In genomic region chr13:109154546-109154945, GRCh38 we compare ENCODE assay signal across 21 cellular contexts.
A peak's percentile ranks its signal among the peaks of the same experiment; 100 is the strongest.
DNase-seq lines count a peak whose midpoint lies in the region; ATAC-seq, FAIRE-seq and TF ChIP-seq lines count a peak whose summit lies in the region.
"Had no signal": no experiment of that assay in that cellular context is flagged by ENCODE, and none has a peak within 500 bp of the region (broad histone marks: within the 10 kb centered on the region; RNA-seq: fewer than 3 reads in every experiment).

No MANE protein-coding gene starts in this region.

- peak overlapping the region; percentile 89 for H2BK120ac ChIP-seq in IMR-90 (ENCODE audit: low read depth, low read length)

- no peaks in the 10 kb centered on the region for H3K27me3 ChIP-seq in IMR-90 (ENCODE audit: control insufficient read depth, insufficient read depth, low read length)
- no peaks in the 10 kb centered on the region for H3K27me3 ChIP-seq in mammary epithelial cell (ENCODE audit: insufficient read depth, low read length)
- H3K27me3 ChIP-seq: uterus had no signal

- H3K4me1 ChIP-seq in A549 (peaks cover 71% of the 10 kb centered on the region), IMR-90 (ENCODE audit: control insufficient read depth, insufficient read depth, low read length) (peaks cover 25% of the 10 kb centered on the region), mammary epithelial cell (ENCODE audit: insufficient read depth, low read length) (peaks cover 65% of the 10 kb centered on the region)
- H3K4me1 ChIP-seq: uterus had no signal

- peak overlapping the region; percentile 64 for H2BK5ac ChIP-seq in IMR-90 (ENCODE audit: low read depth, low read length, poor library complexity, severe bottlenecking)

- H4K91ac ChIP-seq in IMR-90 (ENCODE audit: insufficient read depth, low read depth, low read length), result peak overlapping the region; percentile 85

- peak overlapping the region; percentile 90 for H2AK5ac ChIP-seq in IMR-90 (ENCODE audit: low read depth, low read length)

- H2BK15ac ChIP-seq in IMR-90 (ENCODE audit: low read depth, low read length), result peak overlapping the region; percentile 74

- TF ChIP-seq RAD21 in A549 (conservative IDR thresholded peaks at IDR 0.05 in 1 of 2, IDR thresholded peaks at IDR 0.05 in 1 of 2) (no peak), IMR-90 (IDR thresholded peaks at IDR 0.05; ENCODE audit: low read length) (no peak)

- CTCF ChIA-PET in A549 (lab: Yijun Ruan, JAX) (interaction anchor here (0.8 to 1.9 kb wide), 4 partner anchors 9 to 962 kb away, joined by 3 to 5 read pairs (median 3); no protein-coding TSS in a partner anchor), IMR-90 (lab: Yijun Ruan, JAX) (interaction anchor here (0.6 to 0.7 kb wide), 2 partner anchors 193 to 271 kb away, joined by 3 to 4 read pairs; no protein-coding TSS in a partner anchor), mammary epithelial cell (lab: Charles Lee; ENCODE audit: low non-redundant PET) (no interaction called here)

- no peak for FAIRE-seq in A549 (lab: Jason Lieb, UNC)
- FAIRE-seq: GM12878, TTC549 had no signal

- BruUV-seq in IMR-90 (replicated peaks; lab: Mats Ljungman, UMichigan), result no TSS peak
- no TSS peak for BruUV-seq in mammary epithelial cell (replicated peaks; lab: Mats Ljungman, UMichigan)

- H3K9me3 ChIP-seq in A549 (no peaks in the 10 kb centered on the region), IMR-90 (ENCODE audit: control insufficient read depth, insufficient read depth, low read length) (no peaks in the 10 kb centered on the region), mammary epithelial cell (replicated peaks; ENCODE audit: insufficient read depth, low read length) (no peaks in the 10 kb centered on the region)
- H3K9me3 ChIP-seq: stomach, uterus had no signal

- TF ChIP-seq CTCF in A549 (IDR thresholded peaks at IDR 0.05) (no peak), IMR-90 (conservative IDR thresholded peaks at IDR 0.05; ENCODE audit: low read depth, low read length) (no peak), mammary epithelial cell (conservative IDR thresholded peaks at IDR 0.05 in 1 of 2, IDR thresholded peaks at IDR 0.05 in 1 of 2; ENCODE audit: extremely low read depth in 1 of 2, insufficient read depth in 1 of 2, low read depth in 1 of 2, low read length in 2 of 2) (no peak)

- H3K36me3 ChIP-seq in IMR-90 (ENCODE audit: control insufficient read depth, insufficient read depth, low read length), result no peaks in the 10 kb centered on the region
- H3K36me3 ChIP-seq in mammary epithelial cell (ENCODE audit: insufficient read depth, low read length), result no peaks in the 10 kb centered on the region
- H3K36me3 ChIP-seq: stomach, uterus had no signal

- peaks cover 23% of the 10 kb centered on the region for H3K9me1 ChIP-seq in IMR-90 (ENCODE audit: insufficient read depth, low read length)

- peak overlapping the region; percentile 88 for H2BK20ac ChIP-seq in IMR-90 (ENCODE audit: low read depth, low read length)

- peak overlapping the region; percentile 25; the same call in 1 of the 2 replicates for H3K18ac ChIP-seq in IMR-90 (ENCODE audit: low read depth, low read length)

- intact Hi-C loops in IMR-90 (cut with micrococcal nuclease) (no loop called here), mammary epithelial cell (cut with micrococcal nuclease) (no loop called here)

- ATAC-seq in A549 (no peak; a peak in 1 of 6 replicates), IMR-90 (ENCODE audit: low read depth) (no peak)
- ATAC-seq: GM12878 had no signal

- peak overlapping the region; percentile 85 for H3K4ac ChIP-seq in IMR-90 (ENCODE audit: low read depth, low read length)

- H4K5ac ChIP-seq in IMR-90 (ENCODE audit: low read depth, low read length), result no peak overlapping the region; the same call in 1 of the 2 replicates

- peak overlapping the region; percentile 85 for H3K4me2 ChIP-seq in A549
- H3K4me2 ChIP-seq in IMR-90 (ENCODE audit: low read depth, low read length), result no peak overlapping the region
- no peak overlapping the region for H3K4me2 ChIP-seq in mammary epithelial cell (ENCODE audit: insufficient read depth, low read depth, low read length)

- H4K20me1 ChIP-seq in IMR-90 (ENCODE audit: insufficient read depth, low read length) (no peaks in the 10 kb centered on the region), mammary epithelial cell (ENCODE audit: insufficient read depth, low read length) (no peaks in the 10 kb centered on the region)

- WGBS in A549 (ENCODE audit: missing lambda C conversion rate), result 26% methylated on average over 8 of the region's 8 CpGs
- WGBS in IMR-90 (ENCODE audit: extremely low coverage in 2 of 2, insufficient read length in 1 of 2), 2 experiments, result no CpG with 5 or more reads among the region's 8 CpGs
- WGBS in mammary epithelial cell (ENCODE audit: low coverage, missing lambda C conversion rate), result 76% methylated on average over 8 of the region's 8 CpGs

- H3K9ac ChIP-seq in IMR-90 (ENCODE audit: low read depth, low read length), result no peak overlapping the region
- H3K9ac ChIP-seq in mammary epithelial cell (ENCODE audit: insufficient read depth, low read length), result no peak overlapping the region

- TF ChIP-seq POLR2A in A549 (IDR thresholded peaks at IDR 0.05; ENCODE audit: low read length), result no peak
- no peak for TF ChIP-seq POLR2A in IMR-90 (IDR thresholded peaks at IDR 0.05; ENCODE audit: low read depth, low read length)

- no peak overlapping the region for H3K56ac ChIP-seq in IMR-90 (ENCODE audit: extremely low read depth, insufficient read depth, low read length)

- POLR2A ChIA-PET in A549 (lab: Yijun Ruan, JAX), result interaction anchor here (0.6 to 0.7 kb wide), 3 partner anchors 56 to 716 kb away, joined by 3 to 6 read pairs (median 4); no protein-coding TSS in a partner anchor
- POLR2A ChIA-PET in IMR-90 (lab: Charles Lee; ENCODE audit: unreplicated experiment), result interaction anchor here (0.6 kb wide), 1 partner anchor 92 kb away, joined by 3 read pairs; no protein-coding TSS in a partner anchor

- TF ChIP-seq EP300 in A549 (IDR thresholded peaks at IDR 0.05), result no peak

- peak in 1 of 2 experiments; percentile 31 for DNase-seq in A549 (ENCODE audit: low read depth in 1 of 2, low spot score in 1 of 2)
- no peak for DNase-seq in IMR-90
- no peak for DNase-seq in mammary epithelial cell
- peak; percentile 6 for DNase-seq in islet precursor cell
- no peak for DNase-seq in middle frontal gyrus (ENCODE audit: extremely low spot score, low spot score)
- no peak for DNase-seq in NCI-H2171 (lab: John Stamatoyannopoulos, UW)
- no peak for DNase-seq in cortex of kidney (lab: John Stamatoyannopoulos, UW)
- no peak for DNase-seq in C1 segment of cervical spinal cord (lab: John Stamatoyannopoulos, UW)
- DNase-seq: ACHN; activated CD4-positive, alpha-beta T cell treated with anti-CD3 and anti-CD28 coated beads, Interleukin-2, amount 50 U/mL, for 1 hour; activated naive CD4-positive, alpha-beta T cell treated with Interleukin-2 at 50 U/mL for 16 hours; CD8-positive, alpha-beta memory T cell; effector CD4-positive, alpha-beta T cell; foreskin melanocyte; H7; NCI-H446 treated with DMSO at 0.1 percent for 48 hours; stomach; uterus had no signal

- H3K27ac ChIP-seq in A549 (peak overlapping the region; percentile 92 to 95), IMR-90 (ENCODE audit: insufficient read depth, low read length) (peak overlapping the region; percentile 1; the same call in 1 of the 2 replicates), mammary epithelial cell (ENCODE audit: insufficient read depth, low read depth, low read length) (peak overlapping the region; percentile 98)
- H3K27ac ChIP-seq: stomach, uterus had no signal

- no peak overlapping the region for H2AK9ac ChIP-seq in IMR-90 (replicated peaks; ENCODE audit: low read depth, low read length, poor library complexity)

- H3K4me3 ChIP-seq in A549, result no peak overlapping the region
- H3K4me3 ChIP-seq in IMR-90 (ENCODE audit: insufficient read depth, low read depth, low read length), result no peak overlapping the region
- H3K4me3 ChIP-seq in mammary epithelial cell (replicated peaks in 1 of 3; ENCODE audit: insufficient read depth in 1 of 3, low read depth in 2 of 3, low read length in 3 of 3), result no peak overlapping the region
- H3K4me3 ChIP-seq: GM12878, lung, stomach, uterus had no signal

- H4K8ac ChIP-seq in IMR-90 (ENCODE audit: low read depth in 2 of 2, low read length in 2 of 2), result peak overlapping the region; percentile 73 to 85; a peak in 3 of 4 replicates

- H3K79me2 ChIP-seq in mammary epithelial cell (ENCODE audit: insufficient read depth, low read length), result no peaks in the 10 kb centered on the region

- H3K79me1 ChIP-seq in IMR-90 (ENCODE audit: low read depth in 1 of 2, low read length in 2 of 2), result no peaks in the 10 kb centered on the region

- peak overlapping the region; percentile 68 for H3K14ac ChIP-seq in IMR-90 (replicated peaks; ENCODE audit: low read depth, low read length)

- dilution Hi-C loops in IMR-90 (cut with HindIII; ENCODE audit: low sequenced_read_pairs, unreplicated experiment), result no loop called here
- dilution Hi-C loops in mammary epithelial cell (cut with HindIII; ENCODE audit: low sequenced_read_pairs), result loop anchor here (5.0 kb wide), 1 partner anchor 43 kb away; no protein-coding TSS in a partner anchor

- peak overlapping the region; percentile 49; the same call in 1 of the 2 replicates for H3K23ac ChIP-seq in IMR-90 (ENCODE audit: low read depth, low read length)

- H2AFZ ChIP-seq in IMR-90 (replicated peaks; ENCODE audit: low read length, poor library complexity) (peak overlapping the region; percentile 69), mammary epithelial cell (ENCODE audit: low read depth, low read length) (no peak overlapping the region)

- in situ Hi-C loops in IMR-90 (cut with MboI; ENCODE audit: low sequenced_read_pairs), result loop anchor here (5.0 kb wide), 2 partner anchors 98 to 633 kb away; partner anchors contain the start of gene IRS2
- in situ Hi-C loops in mammary epithelial cell (cut with MboI; ENCODE audit: low sequenced_read_pairs in 2 of 2), result loop anchor here (5.0 to 10.0 kb wide), 3 partner anchors 100 to 190 kb away; no protein-coding TSS in a partner anchor

TF ChIP-seq in A549, 52 proteins besides CTCF, POLR2A, EP300 and RAD21:
- TF ChIP-seq MAX (IDR thresholded peaks at IDR 0.05) (peak; percentile 13; the same call in 1 of the 2 replicates), RARB (CRISPR knock-in tag; IDR thresholded peaks at IDR 0.05) (no peak), RFX5 (IDR thresholded peaks at IDR 0.05) (no peak)

TF ChIP-seq in IMR-90, 13 proteins besides CTCF, POLR2A, EP300 and RAD21 (continues in another document):
- TF ChIP-seq RFX5 (IDR thresholded peaks at IDR 0.05; ENCODE audit: low read depth, low read length), result no peak
- TF ChIP-seq, protein P1, sequence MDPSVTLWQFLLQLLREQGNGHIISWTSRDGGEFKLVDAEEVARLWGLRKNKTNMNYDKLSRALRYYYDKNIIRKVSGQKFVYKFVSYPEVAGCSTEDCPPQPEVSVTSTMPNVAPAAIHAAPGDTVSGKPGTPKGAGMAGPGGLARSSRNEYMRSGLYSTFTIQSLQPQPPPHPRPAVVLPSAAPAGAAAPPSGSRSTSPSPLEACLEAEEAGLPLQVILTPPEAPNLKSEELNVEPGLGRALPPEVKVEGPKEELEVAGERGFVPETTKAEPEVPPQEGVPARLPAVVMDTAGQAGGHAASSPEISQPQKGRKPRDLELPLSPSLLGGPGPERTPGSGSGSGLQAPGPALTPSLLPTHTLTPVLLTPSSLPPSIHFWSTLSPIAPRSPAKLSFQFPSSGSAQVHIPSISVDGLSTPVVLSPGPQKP (IDR thresholded peaks at IDR 0.05; ENCODE audit: borderline replicate concordance, low read depth, low read length), result no peak

Comparison
In these comparisons a context has a peak if more than half of its experiments do, and no peak if none do; other contexts are left out.
1. H3K27ac ChIP-seq: peak in every context shown above with its lines; median percentile 98 in mammary epithelial cell; 94 in A549; 1 in IMR-90.